Comparison of ENCODE assay signal across 9 cellular contexts in genomic region chr10:48605264-48605615, GRCh38. TPM values are rescaled to one million over a fixed set of nuclear protein-coding genes. Genes with fewer than 3 reads are reported as not detected.
DNase-seq lines count a peak whose midpoint lies in the region; ATAC-seq and TF ChIP-seq lines count a peak whose summit lies in the region.
"Had no signal": no experiment of that assay in that cellular context is flagged by ENCODE, and none has a peak within 500 bp of the region (broad histone marks: within the 10 kb centered on the region; RNA-seq: fewer than 3 reads in every experiment).

No MANE protein-coding gene starts in this region.

- H3K4me1 ChIP-seq in CD8-positive, alpha-beta T cell (ENCODE audit: insufficient read depth, low read length), result peaks cover 8% of the 10 kb centered on the region
- H3K4me1 ChIP-seq in ovary (ENCODE audit: insufficient read depth), result peaks cover 7% of the 10 kb centered on the region

- TF ChIP-seq CTCF in CD8-positive, alpha-beta T cell (IDR thresholded peaks at IDR 0.05), result no peak
- TF ChIP-seq CTCF in dorsolateral prefrontal cortex (IDR thresholded peaks at IDR 0.05 in 54 of 56, conservative IDR thresholded peaks at IDR 0.05 in 2 of 56; ENCODE audit: low read depth in 1 of 56, partially characterized antibody in 56 of 56), result no peak
- no peak for TF ChIP-seq CTCF in ovary (IDR thresholded peaks at IDR 0.05)

- no peaks in the 10 kb centered on the region for H3K27me3 ChIP-seq in CD8-positive, alpha-beta T cell (ENCODE audit: insufficient read depth, low read length)
- H3K27me3 ChIP-seq in dorsolateral prefrontal cortex, result peaks cover 0 to 3% (median 0%) of the 10 kb centered on the region in 45 donors
- no peaks in the 10 kb centered on the region for H3K27me3 ChIP-seq in ovary

- H3K36me3 Mint-ChIP-seq in CD8-positive, alpha-beta T cell, result no peaks in the 10 kb centered on the region
- no peaks in the 10 kb centered on the region for H3K36me3 Mint-ChIP-seq in activated T-helper 17 cell treated with anti-CD3 and anti-CD28 coated beads, Interleukin-2, amount 50 U/mL, for 72 hours (ENCODE audit: low read depth)

- H3K4me3 ChIP-seq in CD8-positive, alpha-beta T cell (ENCODE audit: low read depth, low read length), result no peak overlapping the region
- H3K4me3 ChIP-seq in dorsolateral prefrontal cortex (peak overlapping the region; percentile 44 to 89 (median 67)), ovary (peak overlapping the region; percentile 35)

- no peak for TF ChIP-seq EP300 in ovary (IDR thresholded peaks at IDR 0.05)

- peaks cover 24% of the 10 kb centered on the region for H3K27me3 Mint-ChIP-seq in CD8-positive, alpha-beta T cell (ENCODE audit: low read depth)
- H3K27me3 Mint-ChIP-seq in activated T-helper 17 cell treated with anti-CD3 and anti-CD28 coated beads, Interleukin-2, amount 50 U/mL, for 72 hours, result peaks cover 23% of the 10 kb centered on the region

- no peaks in the 10 kb centered on the region for H3K9me3 ChIP-seq in CD8-positive, alpha-beta T cell (ENCODE audit: low read length)
- H3K9me3 ChIP-seq in ovary, result no peaks in the 10 kb centered on the region

- H3K4me3 Mint-ChIP-seq in CD8-positive, alpha-beta T cell, result peak overlapping the region; percentile 46
- no peak overlapping the region for H3K4me3 Mint-ChIP-seq in activated T-helper 17 cell treated with anti-CD3 and anti-CD28 coated beads, Interleukin-2, amount 50 U/mL, for 72 hours

- DNase-seq in CD8-positive, alpha-beta T cell, result no peak
- DNase-seq in NCI-H1436 treated with DMSO at 0.1 percent for 48 hours (lab: John Stamatoyannopoulos, UW) (peak; percentile 44), dorsolateral prefrontal cortex (no peak), ovary (no peak)
- no peak for DNase-seq in activated CD4-positive, alpha-beta T cell treated with anti-CD3 and anti-CD28 coated beads, Interleukin-2, amount 50 U/mL, for 48 hours
- DNase-seq in NK-92 treated with Interleukin-12 subunit alpha and Interleukin-12 subunit beta, amount 100 ng/mL, for 24 hours (lab: John Stamatoyannopoulos, UW), result no peak
- DNase-seq: SIG-M5 had no signal

- CTCF ChIA-PET in CD8-positive, alpha-beta T cell (lab: Charles Lee), result no interaction called here

- no peaks in the 10 kb centered on the region for H3K36me3 ChIP-seq in CD8-positive, alpha-beta T cell (ENCODE audit: insufficient read depth, low read length)
- H3K36me3 ChIP-seq in ovary, result no peaks in the 10 kb centered on the region

- peaks cover 4% of the 10 kb centered on the region for H3K4me1 Mint-ChIP-seq in CD8-positive, alpha-beta T cell (ENCODE audit: low read depth)
- no peaks in the 10 kb centered on the region for H3K4me1 Mint-ChIP-seq in activated T-helper 17 cell treated with anti-CD3 and anti-CD28 coated beads, Interleukin-2, amount 50 U/mL, for 72 hours

- POLR2A ChIA-PET in CD8-positive, alpha-beta T cell (lab: Charles Lee), result no interaction called here

- no peak overlapping the region for H3K27ac Mint-ChIP-seq in CD8-positive, alpha-beta T cell
- no peak overlapping the region for H3K27ac Mint-ChIP-seq in activated T-helper 17 cell treated with anti-CD3 and anti-CD28 coated beads, Interleukin-2, amount 50 U/mL, for 72 hours

- WGBS in ovary, 3 donors, result 1 to 2% (median 2%) methylated on average over 8 to 9 of the region's 9 CpGs

- intact Hi-C loops in CD8-positive, alpha-beta T cell (cut with DNase I, micrococcal nuclease), result loop anchor here (5.0 kb wide), 1 partner anchor 243 kb away; no protein-coding TSS in a partner anchor
- intact Hi-C loops in dorsolateral prefrontal cortex (cut with DNase I), result loop anchor here in 1 of 2 donors (5.0 kb wide), 2 partner anchors 52 to 53 kb away; no protein-coding TSS in a partner anchor
- intact Hi-C loops in ovary (cut with DNase I), result no loop called here

- no peak for TF ChIP-seq POLR2A in ovary (IDR thresholded peaks at IDR 0.05)

- H3K9me3 Mint-ChIP-seq in CD8-positive, alpha-beta T cell, result no peaks in the 10 kb centered on the region
- no peaks in the 10 kb centered on the region for H3K9me3 Mint-ChIP-seq in activated T-helper 17 cell treated with anti-CD3 and anti-CD28 coated beads, Interleukin-2, amount 50 U/mL, for 72 hours

- no peak overlapping the region for H3K27ac ChIP-seq in CD8-positive, alpha-beta T cell (ENCODE audit: low read depth, low read length)
- H3K27ac ChIP-seq in dorsolateral prefrontal cortex (peak overlapping the region in 42 of 59 donors; percentile 10 to 98 (median 76)), ovary (peak overlapping the region in 1 of 2 donors; percentile 30)

- no peak for ATAC-seq in CD8-positive, alpha-beta T cell
- no peak for ATAC-seq in HG02623 (IDR thresholded peaks at IDR 0.05; ENCODE audit: unreplicated experiment)
- ATAC-seq in activated T-helper 17 cell treated with anti-CD3 and anti-CD28 coated beads, Interleukin-2, amount 50 U/mL, for 72 hours (replicated peaks), result no peak

RNA-seq across cellular contexts. Expression of gene ARHGAP22, which starts 0.4 kb away (rescaled TPM):
- total RNA-seq in CD8-positive, alpha-beta T cell, result not detected
- 100 to 1,000 TPM in 1 of 120 experiments, 10 to 100 TPM in 119; 17.5 to 100 (median 34.4) TPM for total RNA-seq in dorsolateral prefrontal cortex
- 10 to 100 TPM in 2 of 7 donors, 1 to 10 TPM in 5; 3.9 to 14.3 (median 5.7) TPM for total RNA-seq in ovary
- 1 to 10 TPM; 4.2 to 9.6 TPM for polyA plus RNA-seq in ovary
- total RNA-seq in activated T-helper 17 cell treated with anti-CD3 and anti-CD28 coated beads, Interleukin-2, amount 50 U/mL, for 72 hours, result under 1 TPM; 0.32 to 0.48 TPM

Comparison
In these comparisons a context has a peak if more than half of its experiments do, and no peak if none do; other contexts are left out.
1. intact Hi-C loops: an anchor here in CD8-positive, alpha-beta T cell (5.0 kb wide); none called in ovary.